Comparison of ENCODE assay signal across 23 cellular contexts in the genomic region with DNA sequence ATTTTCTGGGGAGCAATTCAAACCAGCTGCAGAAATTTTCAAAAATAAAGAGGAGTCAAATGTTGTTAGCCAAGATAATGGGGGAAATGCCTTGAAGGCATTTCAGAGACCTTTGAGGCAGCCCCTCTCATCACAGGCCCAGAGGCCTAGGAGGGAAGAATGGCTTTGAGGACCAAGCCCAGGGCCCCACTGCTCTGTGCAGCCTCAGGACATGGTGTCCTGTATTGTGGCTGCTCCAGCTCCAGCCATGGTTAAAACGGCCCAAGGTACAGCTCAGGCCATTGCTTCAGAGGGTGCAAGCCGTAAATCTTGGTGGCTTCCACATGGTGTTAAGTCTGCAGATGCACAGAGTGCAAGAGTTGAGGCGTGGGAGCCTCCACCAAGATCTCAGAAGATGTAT. TPM values are rescaled to one million over a fixed set of nuclear protein-coding genes. Genes with fewer than 3 reads are reported as not detected.
DNase-seq lines count a peak whose midpoint lies in the region; ATAC-seq and TF ChIP-seq lines count a peak whose summit lies in the region.
"Had no signal": no experiment of that assay in that cellular context is flagged by ENCODE, and none has a peak within 500 bp of the region (broad histone marks: within the 10 kb centered on the region; RNA-seq: fewer than 3 reads in every experiment).

No MANE protein-coding gene starts in this region.

- no peaks in the 10 kb centered on the region for H3K4me1 Mint-ChIP-seq in activated naive CD4-positive, alpha-beta T cell treated with anti-CD3 and anti-CD28 coated beads, Interleukin-2, amount 10 ng/mL, durations not matched to agents 7 days and 5 days
- no peaks in the 10 kb centered on the region for H3K4me1 Mint-ChIP-seq in stimulated activated memory B cell treated with anti-CD40 and anti-IgM and Interleukin-4, amounts not matched to agents 10 μg/mL and 1 μg/mL and 100 μg/mL, for 72 hours
- H3K4me1 Mint-ChIP-seq: B cell had no signal

- no peaks in the 10 kb centered on the region for H3K36me3 Mint-ChIP-seq in activated naive CD4-positive, alpha-beta T cell treated with anti-CD3 and anti-CD28 coated beads, Interleukin-2, amount 10 ng/mL, durations not matched to agents 7 days and 5 days
- H3K36me3 Mint-ChIP-seq in activated naive CD4-positive, alpha-beta T cell treated with anti-CD3 and anti-CD28 coated beads, Interleukin-2, amount 50 U/mL, for 72 hours: no peaks in the 10 kb centered on the region
- H3K36me3 Mint-ChIP-seq in stimulated activated memory B cell treated with anti-CD40 and anti-IgM and Interleukin-4, amounts not matched to agents 10 μg/mL and 1 μg/mL and 100 μg/mL, for 72 hours: no peaks in the 10 kb centered on the region
- H3K36me3 Mint-ChIP-seq: CD8-positive, alpha-beta T cell had no signal

- no peaks in the 10 kb centered on the region for H3K9me3 Mint-ChIP-seq in activated naive CD4-positive, alpha-beta T cell treated with anti-CD3 and anti-CD28 coated beads, Interleukin-2, amount 10 ng/mL, durations not matched to agents 7 days and 5 days
- H3K9me3 Mint-ChIP-seq in activated naive CD4-positive, alpha-beta T cell treated with anti-CD3 and anti-CD28 coated beads, Interleukin-2, amount 50 U/mL, for 72 hours: no peaks in the 10 kb centered on the region
- no peaks in the 10 kb centered on the region for H3K9me3 Mint-ChIP-seq in stimulated activated memory B cell treated with anti-CD40 and anti-IgM and Interleukin-4, amounts not matched to agents 10 μg/mL and 1 μg/mL and 100 μg/mL, for 72 hours
- H3K9me3 Mint-ChIP-seq: CD4-positive, alpha-beta T cell; CD8-positive, alpha-beta T cell had no signal

- CTCF ChIA-PET in activated naive CD4-positive, alpha-beta T cell treated with anti-CD3 and anti-CD28 coated beads, Interleukin-2, amount 10 ng/mL, durations not matched to agents 7 days and 5 days (lab: Charles Lee): no interaction called here
- CTCF ChIA-PET in HEK293 (lab: Yijun Ruan, JAX): no interaction called here

- no peaks in the 10 kb centered on the region for H3K9me3 ChIP-seq in HEK293 (ENCODE audit: control insufficient read depth, insufficient read depth, low read depth, low read length)
- H3K9me3 ChIP-seq: A549; BLaER1 treated with 17β-estradiol and CSF1 and Interleukin-3, amounts not matched to agents 10 nM and 100 nM; Caco-2 had no signal

- ATAC-seq in activated naive CD4-positive, alpha-beta T cell treated with anti-CD3 and anti-CD28 coated beads, Interleukin-2, amount 50 U/mL, for 72 hours: no peak
- ATAC-seq in stimulated activated memory B cell treated with anti-CD40 and anti-IgM and Interleukin-4, amounts not matched to agents 10 μg/mL and 1 μg/mL and 100 μg/mL, for 72 hours: peak; percentile 12
- ATAC-seq: A549; CD8-positive, alpha-beta T cell; GM12878 had no signal

- H3K27ac Mint-ChIP-seq in activated naive CD4-positive, alpha-beta T cell treated with anti-CD3 and anti-CD28 coated beads, Interleukin-2, amount 10 ng/mL, durations not matched to agents 7 days and 5 days: peak overlapping the region; percentile 20
- H3K27ac Mint-ChIP-seq in activated naive CD4-positive, alpha-beta T cell treated with anti-CD3 and anti-CD28 coated beads, Interleukin-2, amount 50 U/mL, for 72 hours: no peak overlapping the region
- H3K27ac Mint-ChIP-seq in stimulated activated memory B cell treated with anti-CD40 and anti-IgM and Interleukin-4, amounts not matched to agents 10 μg/mL and 1 μg/mL and 100 μg/mL, for 72 hours: no peak overlapping the region
- H3K27ac Mint-ChIP-seq: B cell; CD4-positive, alpha-beta T cell; CD8-positive, alpha-beta T cell had no signal

- POLR2A ChIA-PET in HEK293 (lab: Yijun Ruan, JAX): no interaction called here

- peaks cover 5% of the 10 kb centered on the region for H3K27me3 Mint-ChIP-seq in activated naive CD4-positive, alpha-beta T cell treated with anti-CD3 and anti-CD28 coated beads, Interleukin-2, amount 10 ng/mL, durations not matched to agents 7 days and 5 days
- H3K27me3 Mint-ChIP-seq in stimulated activated memory B cell treated with anti-CD40 and anti-IgM and Interleukin-4, amounts not matched to agents 10 μg/mL and 1 μg/mL and 100 μg/mL, for 72 hours: no peaks in the 10 kb centered on the region
- H3K27me3 Mint-ChIP-seq: CD4-positive, alpha-beta T cell had no signal

- no peak for DNase-seq in activated naive CD4-positive, alpha-beta T cell treated with anti-CD3 and anti-CD28 coated beads, Interleukin-2, amount 10 ng/mL, durations not matched to agents 7 days and 5 days
- no peak for DNase-seq in activated naive CD4-positive, alpha-beta T cell treated with anti-CD3 and anti-CD28 coated beads, Interleukin-2, amount 50 U/mL, for 72 hours (ENCODE audit: low spot score in 2 of 2)
- DNase-seq in NOMO-1 treated with dmso at 0.1 percent for 144 hours (lab: John Stamatoyannopoulos, UW; ENCODE audit: unreplicated experiment): no peak
- DNase-seq: AML-193; Caco-2; Calu3; CD4-positive, alpha-beta T cell; CD8-positive, alpha-beta T cell; DMS53; DMS79; DND-41; EL; GDM1 had no signal

- no peak overlapping the region for H3K27ac ChIP-seq in HEK293 (ENCODE audit: extremely low read depth, low read depth, low read length)
- H3K27ac ChIP-seq: 22Rv1; A549; BLaER1 treated with 17β-estradiol and CSF1 and Interleukin-3, amounts not matched to agents 10 nM and 100 nM; C4-2B had no signal

- no peaks in the 10 kb centered on the region for H3K4me1 ChIP-seq in HEK293 (ENCODE audit: control insufficient read depth, insufficient read depth, low read length)
- H3K4me1 ChIP-seq: A549; BLaER1 treated with 17β-estradiol and CSF1 and Interleukin-3, amounts not matched to agents 10 nM and 100 nM; Caco-2 had no signal

- H3K36me3 ChIP-seq in HEK293 (ENCODE audit: control insufficient read depth in 2 of 2, insufficient read depth in 1 of 2, low read length in 2 of 2): no peaks in the 10 kb centered on the region
- H3K36me3 ChIP-seq: BLaER1 treated with 17β-estradiol and CSF1 and Interleukin-3, amounts not matched to agents 10 nM and 100 nM had no signal

- no peak overlapping the region for H3K4me3 Mint-ChIP-seq in activated naive CD4-positive, alpha-beta T cell treated with anti-CD3 and anti-CD28 coated beads, Interleukin-2, amount 10 ng/mL, durations not matched to agents 7 days and 5 days
- H3K4me3 Mint-ChIP-seq in stimulated activated memory B cell treated with anti-CD40 and anti-IgM and Interleukin-4, amounts not matched to agents 10 μg/mL and 1 μg/mL and 100 μg/mL, for 72 hours: no peak overlapping the region
- H3K4me3 Mint-ChIP-seq: B cell; CD4-positive, alpha-beta T cell; CD8-positive, alpha-beta T cell had no signal

- H3K4me3 ChIP-seq in HEK293 (ENCODE audit: low read depth, low read length): no peak overlapping the region
- H3K4me3 ChIP-seq: A549; BLaER1 treated with 17β-estradiol and CSF1 and Interleukin-3, amounts not matched to agents 10 nM and 100 nM; GM12878 had no signal

- no peak for TF ChIP-seq CTCF in HEK293 (tag by site-specific recombination; IDR thresholded peaks at IDR 0.05)

TF ChIP-seq in HEK293, 187 proteins besides CTCF, POLR2A, EP300 and RAD21:
- TF ChIP-seq ZNF585B (tag by site-specific recombination; IDR thresholded peaks at IDR 0.05) (peak; percentile 69), IKZF3 (tag by site-specific recombination; IDR thresholded peaks at IDR 0.05) (no peak)

RNA-seq across cellular contexts. Expression of a gene that starts 32.1 kb away (rescaled TPM):
- total RNA-seq in activated naive CD4-positive, alpha-beta T cell treated with anti-CD3 and anti-CD28 coated beads, Interleukin-2, amount 50 U/mL, for 72 hours: under 1 TPM in 1 of 2 donors, not detected in 1; 0.14 TPM
- total RNA-seq: A172; B cell; CD8-positive, alpha-beta T cell; G401; GM12878 had no signal
